10 cellular contexts compared by ENCODE assay signal in the genomic region with DNA sequence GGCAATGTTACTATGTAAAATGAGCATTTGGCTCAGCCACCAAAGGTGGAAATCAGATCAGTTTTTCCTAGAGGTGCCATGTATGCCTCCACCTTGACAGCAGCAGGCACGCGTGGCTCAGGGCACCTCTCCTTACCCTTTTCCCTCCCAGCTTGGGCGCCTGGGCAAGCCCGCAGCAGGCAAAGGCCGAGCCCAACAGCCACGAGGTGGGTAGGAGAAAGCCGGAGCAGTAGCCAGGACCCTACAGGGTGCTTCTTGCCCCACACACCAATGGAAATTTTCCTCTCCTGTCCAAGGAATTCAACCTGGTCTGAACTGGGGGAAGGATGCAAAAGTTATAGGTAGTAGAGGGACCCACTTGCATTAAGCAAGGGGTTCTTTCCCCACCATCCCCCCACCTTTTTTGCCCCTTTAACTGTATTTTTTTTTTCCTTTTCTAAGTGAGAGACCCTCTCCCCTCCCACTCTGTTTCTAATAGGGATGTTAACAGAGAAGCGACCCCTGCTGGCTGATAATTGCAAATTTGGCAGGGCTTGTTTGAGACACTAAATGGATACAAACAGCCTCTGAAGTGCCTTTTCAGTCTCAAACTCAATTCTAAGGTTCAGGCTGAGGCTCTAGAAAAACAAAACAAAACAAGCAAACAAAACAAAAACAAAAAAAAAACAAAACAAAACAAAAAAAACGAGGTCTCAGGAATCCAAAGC.
A peak's percentile ranks its signal among the peaks of the same experiment; 100 is the strongest.
DNase-seq lines count a peak whose midpoint lies in the region; TF ChIP-seq lines count a peak whose summit lies in the region.
"Had no signal": no experiment of that assay in that cellular context is flagged by ENCODE, and none has a peak within 500 bp of the region (broad histone marks: within the 10 kb centered on the region; RNA-seq: fewer than 3 reads in every experiment).

No MANE protein-coding gene starts in this region.

- no peaks in the 10 kb centered on the region for H3K27me3 Mint-ChIP-seq in osteocyte (ENCODE audit: unreplicated experiment)
- no peaks in the 10 kb centered on the region for H3K27me3 Mint-ChIP-seq in activated naive CD8-positive, alpha-beta T cell treated with anti-CD3 and anti-CD28 coated beads for 36 hours
- H3K27me3 Mint-ChIP-seq: activated B cell treated with CpG ODN at 0.5 μM for 24 hours; effector memory CD8-positive, alpha-beta T cell had no signal

- no peak overlapping the region for H3K4me3 ChIP-seq in choroid plexus epithelial cell (ENCODE audit: low read depth, low read length)

- no peaks in the 10 kb centered on the region for H3K9me3 Mint-ChIP-seq in osteocyte (ENCODE audit: unreplicated experiment)
- H3K9me3 Mint-ChIP-seq in activated naive CD8-positive, alpha-beta T cell treated with anti-CD3 and anti-CD28 coated beads for 36 hours = no peaks in the 10 kb centered on the region
- H3K9me3 Mint-ChIP-seq: activated B cell treated with CpG ODN at 0.5 μM for 24 hours had no signal

- peak; percentile 10 for DNase-seq in NCI-H146 (lab: John Stamatoyannopoulos, UW)
- DNase-seq in NCI-H146 treated with DMSO at 0.1 percent for 48 hours (lab: John Stamatoyannopoulos, UW; ENCODE audit: unreplicated experiment) = no peak
- DNase-seq in M059J (ENCODE audit: low read depth) = peak; percentile 2
- DNase-seq in choroid plexus epithelial cell (ENCODE audit: low read depth) = peak; percentile 51
- no peak for DNase-seq in osteocyte (ENCODE audit: extremely low spot score, unreplicated experiment)
- DNase-seq in retina = no peak
- DNase-seq in middle frontal gyrus (ENCODE audit: extremely low spot score, low spot score) = no peak
- DNase-seq in activated naive CD8-positive, alpha-beta T cell treated with anti-CD3 and anti-CD28 coated beads for 36 hours = no peak
- DNase-seq: activated B cell treated with CpG ODN at 0.5 μM for 24 hours; effector memory CD8-positive, alpha-beta T cell had no signal

- no peak overlapping the region for H3K27ac Mint-ChIP-seq in osteocyte (ENCODE audit: unreplicated experiment)
- H3K27ac Mint-ChIP-seq in activated naive CD8-positive, alpha-beta T cell treated with anti-CD3 and anti-CD28 coated beads for 36 hours = no peak overlapping the region
- H3K27ac Mint-ChIP-seq: activated B cell treated with CpG ODN at 0.5 μM for 24 hours; effector memory CD8-positive, alpha-beta T cell had no signal

- TF ChIP-seq CTCF in choroid plexus epithelial cell (conservative IDR thresholded peaks at IDR 0.05; ENCODE audit: low read depth, low read length) = peak; percentile 74
- TF ChIP-seq CTCF in osteocyte (IDR thresholded peaks at IDR 0.05) = peak; percentile 54

- H3K36me3 Mint-ChIP-seq in osteocyte (ENCODE audit: unreplicated experiment) = no peaks in the 10 kb centered on the region
- H3K36me3 Mint-ChIP-seq in activated naive CD8-positive, alpha-beta T cell treated with anti-CD3 and anti-CD28 coated beads for 36 hours = no peaks in the 10 kb centered on the region

- H3K4me3 Mint-ChIP-seq in osteocyte (ENCODE audit: unreplicated experiment) = no peak overlapping the region
- no peak overlapping the region for H3K4me3 Mint-ChIP-seq in activated naive CD8-positive, alpha-beta T cell treated with anti-CD3 and anti-CD28 coated beads for 36 hours
- H3K4me3 Mint-ChIP-seq: activated B cell treated with CpG ODN at 0.5 μM for 24 hours; effector memory CD8-positive, alpha-beta T cell had no signal

- H3K4me1 Mint-ChIP-seq in osteocyte (ENCODE audit: unreplicated experiment) = no peaks in the 10 kb centered on the region
- H3K4me1 Mint-ChIP-seq in activated naive CD8-positive, alpha-beta T cell treated with anti-CD3 and anti-CD28 coated beads for 36 hours = no peaks in the 10 kb centered on the region
- H3K4me1 Mint-ChIP-seq: activated B cell treated with CpG ODN at 0.5 μM for 24 hours had no signal

Comparison
In these comparisons a context has a peak if more than half of its experiments do, and no peak if none do; other contexts are left out.
1. DNase-seq: peak in NCI-H146 (single experiment), M059J (single experiment) and choroid plexus epithelial cell (single experiment); none in NCI-H146 treated with DMSO at 0.1 percent for 48 hours (single experiment), osteocyte (single experiment), retina (single experiment), middle frontal gyrus (single experiment) and activated naive CD8-positive, alpha-beta T cell treated with anti-CD3 and anti-CD28 coated beads for 36 hours (single experiment).